In the genomic region with DNA sequence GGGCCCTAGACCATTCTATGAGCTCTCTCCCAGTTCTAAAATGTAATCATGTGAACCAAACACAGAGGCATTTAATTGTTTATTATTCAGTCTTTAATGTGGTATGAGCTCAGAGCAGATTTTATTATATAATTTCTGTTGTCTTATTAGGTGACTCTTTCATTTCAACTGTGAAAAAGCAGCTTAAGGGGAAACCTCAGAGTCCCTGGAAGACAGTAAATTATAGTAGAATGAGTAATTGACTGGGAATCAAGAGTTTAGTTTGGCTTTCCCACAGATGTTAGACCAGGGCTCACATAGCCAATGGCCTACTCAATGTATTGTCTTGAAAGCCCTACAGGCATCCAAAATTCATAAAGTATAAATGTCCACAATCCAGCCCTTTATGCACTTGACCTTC, we compare ENCODE assay signal across 25 cellular contexts.
"Had no signal": no experiment of that assay in that cellular context is flagged by ENCODE, and none has a peak within 500 bp of the region (broad histone marks: within the 10 kb centered on the region; RNA-seq: fewer than 3 reads in every experiment).

No MANE protein-coding gene starts in this region.

- H3K9me3 ChIP-seq: esophagus squamous epithelium, mucosa of descending colon, neutrophil, right lobe of liver, suprapubic skin, transverse colon, upper lobe of right lung, uterus had no signal

- H3K4me1 ChIP-seq: esophagus squamous epithelium, gastrocnemius medialis, parathyroid adenoma, suprapubic skin, transverse colon, upper lobe of right lung, uterus had no signal

- H3K36me3 ChIP-seq: esophagus squamous epithelium, gastrocnemius medialis, neutrophil, right lobe of liver, suprapubic skin, transverse colon, upper lobe of right lung, uterus had no signal

- H2AFZ ChIP-seq: parathyroid adenoma had no signal

- H3K27ac ChIP-seq: esophagus squamous epithelium, gastrocnemius medialis, neutrophil, parathyroid adenoma, right lobe of liver, suprapubic skin, transverse colon, upper lobe of right lung, uterus had no signal

- H3K27me3 ChIP-seq: esophagus squamous epithelium, gastrocnemius medialis, neutrophil, right lobe of liver, suprapubic skin, transverse colon, upper lobe of right lung, uterus had no signal

- DNase-seq: cortex of kidney; effector memory CD8-positive, alpha-beta T cell; erythroblast; esophagus squamous epithelium; gastrocnemius medialis; head of caudate nucleus; mucosa of descending colon; naive B cell; right lobe of liver; small intestine; stimulated activated CD4-positive, alpha-beta T cell treated with anti-CD3 and anti-CD28 coated beads, Interleukin-12 subunit alpha, Interleukin-12 subunit beta, amount 100 ng/mL, for 4 hours; stimulated activated CD4-positive, alpha-beta T cell treated with anti-CD3 and anti-CD28 coated beads, Interleukin-1b, Interleukin-23, amount 100 ng/mL, for 48 hours; stimulated activated CD4-positive, alpha-beta T cell treated with anti-CD3 and anti-CD28 coated beads, Interleukin-4, amount 100 ng/mL, for 1 hour; stimulated activated CD8-positive, alpha-beta memory T cell treated with anti-CD3 and anti-CD28 coated beads, Interleukin-4, amount 100 ng/mL, for 48 hours; stimulated activated naive CD4-positive, alpha-beta T cell; stimulated activated naive CD8-positive, alpha-beta T cell treated with anti-CD3 and anti-CD28 coated beads, Interleukin-15, amount 100 ng/mL, for 72 hours; transverse colon; upper lobe of right lung; uterus had no signal

- H3K79me2 ChIP-seq: parathyroid adenoma had no signal

- H3K4me3 ChIP-seq: esophagus squamous epithelium, gastrocnemius medialis, lung, mucosa of descending colon, right lobe of liver, suprapubic skin, transverse colon, upper lobe of right lung, uterus had no signal

- ATAC-seq: effector memory CD8-positive, alpha-beta T cell; gastrocnemius medialis; left lobe of liver; mucosa of descending colon; natural killer cell treated with Interleukin-12 subunit alpha and Interleukin-12 subunit beta and Interleukin-15 and Interleukin-18, amount 100 ng/mL, for 72 hours; right lobe of liver; stimulated activated naive CD8-positive, alpha-beta T cell treated with anti-CD3 and anti-CD28 coated beads, Interleukin-15, amount 100 ng/mL, for 72 hours; upper lobe of right lung had no signal
